10 cellular contexts compared by ENCODE assay signal in genomic region chr13:50511877-50512332, GRCh38.
DNase-seq lines count a peak whose midpoint lies in the region; ATAC-seq, FAIRE-seq and TF ChIP-seq lines count a peak whose summit lies in the region.
"Had no signal": no experiment of that assay in that cellular context is flagged by ENCODE, and none has a peak within 500 bp of the region (broad histone marks: within the 10 kb centered on the region; RNA-seq: fewer than 3 reads in every experiment).

No MANE protein-coding gene starts in this region.

- H4K8ac ChIP-seq in H9 (replicated peaks; ENCODE audit: insufficient read length, low read depth, low read length): no peak overlapping the region

- no peaks in the 10 kb centered on the region for H3K23me2 ChIP-seq in H9 (ENCODE audit: insufficient read length, low read depth, low read length, poor library complexity, severe bottlenecking)

- POLR2A ChIA-PET in GM12878 (lab: Charles Lee): interaction anchor here (0.5 to 1.0 kb wide), 2 partner anchors 400 to 1070 kb away, joined by 3 to 4 read pairs; no protein-coding TSS in a partner anchor

- H3K27ac Mint-ChIP-seq in H9 (no peak overlapping the region), endothelial cell (ENCODE audit: unreplicated experiment) (no peak overlapping the region)

- no peak for TF ChIP-seq POLR2A in GM12878 (IDR thresholded peaks at IDR 0.05; ENCODE audit: low read depth, low read length)

- H2BK120ac ChIP-seq in H9 (ENCODE audit: low read depth, low read length, poor library complexity, severe bottlenecking): no peak overlapping the region

- no peaks in the 10 kb centered on the region for H3K27me3 ChIP-seq in GM12878 (replicated peaks in 1 of 2; ENCODE audit: control insufficient read depth in 2 of 2, insufficient read depth in 2 of 2, low read length in 1 of 2)
- no peaks in the 10 kb centered on the region for H3K27me3 ChIP-seq in rectal smooth muscle tissue (ENCODE audit: control insufficient read depth, insufficient read depth, low read length)
- no peaks in the 10 kb centered on the region for H3K27me3 ChIP-seq in H9 (ENCODE audit: insufficient read depth, low read length)

- no peak overlapping the region for H2BK20ac ChIP-seq in H9 (ENCODE audit: low read depth, low read length, poor library complexity, severe bottlenecking)

- RAD21 ChIA-PET in GM12878 (lab: Charles Lee; ENCODE audit: unreplicated experiment): interaction anchor here (1.1 to 1.6 kb wide), 6 partner anchors 19 to 515 kb away, joined by 3 to 7 read pairs (median 4); partner anchors contain the start of gene TRIM13

- CTCF ChIA-PET in GM12878 (lab: Yijun Ruan, JAX): interaction anchor here (1.3 to 2.0 kb wide), 6 partner anchors 10 to 576 kb away, joined by 5 to 7 read pairs (median 6); partner anchors contain the start of gene SPRYD7

- no peak overlapping the region for H2BK5ac ChIP-seq in H9 (ENCODE audit: insufficient read length, low read length)

- no peaks in the 10 kb centered on the region for H3K36me3 Mint-ChIP-seq in activated T-cell treated with anti-CD3 and anti-CD28 coated beads, Interleukin-2, amount 50 U/mL, for 4 hours (ENCODE audit: insufficient read depth)
- H3K36me3 Mint-ChIP-seq in H9 (ENCODE audit: insufficient read depth in 1 of 3, low read depth in 3 of 3): peaks cover 11 to 17% (median 13%) of the 10 kb centered on the region in 3 experiments
- no peaks in the 10 kb centered on the region for H3K36me3 Mint-ChIP-seq in endothelial cell (ENCODE audit: low read depth, unreplicated experiment)

- H4K20me1 ChIP-seq in GM12878 (ENCODE audit: control insufficient read depth, insufficient read depth) (no peaks in the 10 kb centered on the region), H9 (ENCODE audit: control insufficient read depth, insufficient read depth, insufficient read length) (no peaks in the 10 kb centered on the region)

- DNase-seq in activated T-cell treated with anti-CD3 and anti-CD28 coated beads, Interleukin-2, amount 50 U/mL, for 4 hours: no peak
- no peak for DNase-seq in activated T-cell treated with anti-CD3 and anti-CD28 coated beads for 4 hours
- peak; percentile 12 for DNase-seq in GM12878 (ENCODE audit: low read depth, low spot score)
- no peak for DNase-seq in H9
- no peak for DNase-seq in GM19238 (ENCODE audit: insufficient read length, low spot score)
- DNase-seq in endothelial cell (ENCODE audit: low spot score): no peak

- no peak overlapping the region for H3K4me3 Mint-ChIP-seq in activated T-cell treated with anti-CD3 and anti-CD28 coated beads, Interleukin-2, amount 50 U/mL, for 4 hours
- H3K4me3 Mint-ChIP-seq in H9 (no peak overlapping the region), endothelial cell (ENCODE audit: unreplicated experiment) (no peak overlapping the region)

- H3K4me3 ChIP-seq in GM12878: peak overlapping the region; percentile 53; the same call in 1 of the 2 replicates
- peak overlapping the region; percentile 50 for H3K4me3 ChIP-seq in rectal smooth muscle tissue (ENCODE audit: low read length)
- H3K4me3 ChIP-seq: A549 had no signal

- no peaks in the 10 kb centered on the region for H3K9me3 Mint-ChIP-seq in activated T-cell treated with anti-CD3 and anti-CD28 coated beads, Interleukin-2, amount 50 U/mL, for 4 hours
- H3K9me3 Mint-ChIP-seq in H9: peaks cover 18 to 19% of the 10 kb centered on the region in 2 experiments
- no peaks in the 10 kb centered on the region for H3K9me3 Mint-ChIP-seq in endothelial cell (ENCODE audit: unreplicated experiment)

- H3K23ac ChIP-seq in H9 (ENCODE audit: insufficient read length, low read depth, low read length): no peak overlapping the region

- no peak overlapping the region for H3K14ac ChIP-seq in H9 (ENCODE audit: insufficient read depth, low read length)

- in situ Hi-C loops in GM12878 (cut with MboI): no loop called here

- no peaks in the 10 kb centered on the region for H3K4me1 Mint-ChIP-seq in activated T-cell treated with anti-CD3 and anti-CD28 coated beads, Interleukin-2, amount 50 U/mL, for 4 hours (ENCODE audit: low read depth)
- no peaks in the 10 kb centered on the region for H3K4me1 Mint-ChIP-seq in H9
- H3K4me1 Mint-ChIP-seq in endothelial cell (ENCODE audit: unreplicated experiment): no peaks in the 10 kb centered on the region

- H3K79me1 ChIP-seq in H9 (ENCODE audit: insufficient read depth, low read depth, low read length, poor library complexity, severe bottlenecking): no peaks in the 10 kb centered on the region

- H2AFZ ChIP-seq in GM12878 (ENCODE audit: control insufficient read depth, low read depth, low read length): peak overlapping the region; percentile 81
- H2AFZ ChIP-seq in H9 (ENCODE audit: low read length): no peak overlapping the region

- TF ChIP-seq CTCF in GM12878 (IDR thresholded peaks at IDR 0.05 in 2 of 3, conservative IDR thresholded peaks at IDR 0.05 in 1 of 3; ENCODE audit: control insufficient read depth in 2 of 3, extremely low read depth in 1 of 3, insufficient read depth in 1 of 3, low read depth in 3 of 3, low read length in 3 of 3) (no peak), H9 (conservative IDR thresholded peaks at IDR 0.05) (no peak), endothelial cell (IDR thresholded peaks at IDR 0.05; ENCODE audit: unreplicated experiment) (no peak)

- H2BK12ac ChIP-seq in H9 (ENCODE audit: insufficient read length, low read depth, low read length): no peak overlapping the region

- H3K79me2 ChIP-seq in GM12878 (ENCODE audit: control insufficient read depth, insufficient read depth, low read length): no peaks in the 10 kb centered on the region
- no peaks in the 10 kb centered on the region for H3K79me2 ChIP-seq in H9 (ENCODE audit: insufficient read depth, low read length)

- ATAC-seq in activated T-cell treated with anti-CD3 and anti-CD28 coated beads, Interleukin-2, amount 50 U/mL, for 4 hours: peak; percentile 37 to 41
- ATAC-seq in HG03520 (IDR thresholded peaks at IDR 0.05; ENCODE audit: unreplicated experiment) (peak; percentile 47), GM12878 (peak; percentile 77)
- ATAC-seq: A549 had no signal

- BruUV-seq in GM12878 (replicated peaks; lab: Mats Ljungman, UMichigan): no TSS peak

- peaks cover 22% of the 10 kb centered on the region for H3K4me1 ChIP-seq in GM12878 (ENCODE audit: control insufficient read depth, insufficient read depth, low read length)
- peaks cover 12% of the 10 kb centered on the region for H3K4me1 ChIP-seq in rectal smooth muscle tissue (ENCODE audit: control insufficient read depth, insufficient read depth, low read length)
- H3K4me1 ChIP-seq in H9 (ENCODE audit: insufficient read depth, low read length): no peaks in the 10 kb centered on the region

- SMC1A ChIA-PET in GM12878 (lab: Charles Lee; ENCODE audit: uncharacterized antibody, unreplicated experiment): interaction anchor here (0.6 to 1.8 kb wide), 7 partner anchors 19 to 603 kb away, joined by 3 to 9 read pairs (median 5); no protein-coding TSS in a partner anchor

- no peak overlapping the region for H2AK5ac ChIP-seq in H9 (ENCODE audit: insufficient read length, low read length)

- no peak for FAIRE-seq in GM12878 (lab: Jason Lieb, UNC)
- FAIRE-seq: A549, keratinocyte had no signal

- no peak for TF ChIP-seq EP300 in GM12878 (IDR thresholded peaks at IDR 0.05; ENCODE audit: borderline replicate concordance in 1 of 2, control insufficient read depth in 1 of 2, low read depth in 2 of 2, low read length in 2 of 2)

- 8% methylated on average over 4 of the region's 4 CpGs for WGBS in GM12878 (ENCODE audit: insufficient coverage, insufficient replicate concordance, low lambda C conversion rate, missing lambda C conversion rate)
- no CpG with 5 or more reads among the region's 4 CpGs for WGBS in H9 (ENCODE audit: extremely low coverage, insufficient read length, low lambda C conversion rate)

- no peak for TF ChIP-seq RAD21 in GM12878 (IDR thresholded peaks at IDR 0.05; ENCODE audit: insufficient read depth, low read depth, low read length)

- H3K4me2 ChIP-seq in GM12878 (ENCODE audit: control insufficient read depth, insufficient read depth) (peak overlapping the region; percentile 94), H9 (ENCODE audit: insufficient read depth, insufficient read length, low read length) (no peak overlapping the region)
- H3K4me2 ChIP-seq: A549 had no signal

- H3T11ph ChIP-seq in H9 (ENCODE audit: low read length): no peak overlapping the region

- H3K27me3 Mint-ChIP-seq in activated T-cell treated with anti-CD3 and anti-CD28 coated beads, Interleukin-2, amount 50 U/mL, for 4 hours (ENCODE audit: low read depth): no peaks in the 10 kb centered on the region
- H3K27me3 Mint-ChIP-seq in H9 (ENCODE audit: low read depth) (no peaks in the 10 kb centered on the region; the same call in 1 of the 2 replicates), endothelial cell (ENCODE audit: unreplicated experiment) (no peaks in the 10 kb centered on the region)

- H4K5ac ChIP-seq in H9 (ENCODE audit: insufficient read length, low read depth, low read length): no peak overlapping the region

- H3K36me3 ChIP-seq in GM12878 (ENCODE audit: control insufficient read depth in 2 of 2, insufficient read depth in 2 of 2, low read length in 1 of 2) (no peaks in the 10 kb centered on the region), rectal smooth muscle tissue (ENCODE audit: control insufficient read depth, insufficient read depth, low read length) (no peaks in the 10 kb centered on the region)

- no peak overlapping the region for H3K18ac ChIP-seq in H9 (ENCODE audit: insufficient read length, low read depth, low read length)

- H3K27ac ChIP-seq in GM12878 (ENCODE audit: control insufficient read depth, insufficient read depth) (peak overlapping the region; percentile 72), rectal smooth muscle tissue (ENCODE audit: low read depth, low read length) (no peak overlapping the region), H9 (ENCODE audit: insufficient read length, low read depth, low read length) (no peak overlapping the region)
- H3K27ac ChIP-seq: A549 had no signal

- H3K4ac ChIP-seq in H9 (ENCODE audit: low read depth, low read length): no peak overlapping the region

- no peak overlapping the region for H4K91ac ChIP-seq in H9 (ENCODE audit: insufficient read length, low read depth, low read length)

- H3K9me3 ChIP-seq in GM12878 (replicated peaks; ENCODE audit: control insufficient read depth, insufficient read depth, low read length) (no peaks in the 10 kb centered on the region; the same call in 1 of the 3 replicates), H9 (ENCODE audit: control insufficient read depth, low read depth, low read length) (no peaks in the 10 kb centered on the region)
- H3K9me3 ChIP-seq: A549 had no signal

- intact Hi-C loops in GM12878 (cut with micrococcal nuclease; ENCODE audit: unreplicated experiment): loop anchor here (10.0 kb wide), 1 partner anchor 553 kb away; no protein-coding TSS in a partner anchor

- H2BK15ac ChIP-seq in H9 (ENCODE audit: low read depth, low read length): no peak overlapping the region

- H3K9ac ChIP-seq in GM12878 (ENCODE audit: control insufficient read depth, insufficient read depth, low read length) (no peak overlapping the region; the same call in 1 of the 2 replicates), rectal smooth muscle tissue (ENCODE audit: low read length) (no peak overlapping the region), H9 (ENCODE audit: extremely low read depth, insufficient read length, low read length) (no peak overlapping the region)

- H3K56ac ChIP-seq in H9 (ENCODE audit: insufficient read length, low read depth, low read length): no peak overlapping the region

TF ChIP-seq in GM12878, 131 proteins besides CTCF, POLR2A, EP300 and RAD21 (continues in another document):
- no peak for TF ChIP-seq ASH2L (IDR thresholded peaks at IDR 0.05; ENCODE audit: borderline replicate concordance, low read depth)
